Comparison of ENCODE assay signal across 8 cellular contexts in the genomic region with DNA sequence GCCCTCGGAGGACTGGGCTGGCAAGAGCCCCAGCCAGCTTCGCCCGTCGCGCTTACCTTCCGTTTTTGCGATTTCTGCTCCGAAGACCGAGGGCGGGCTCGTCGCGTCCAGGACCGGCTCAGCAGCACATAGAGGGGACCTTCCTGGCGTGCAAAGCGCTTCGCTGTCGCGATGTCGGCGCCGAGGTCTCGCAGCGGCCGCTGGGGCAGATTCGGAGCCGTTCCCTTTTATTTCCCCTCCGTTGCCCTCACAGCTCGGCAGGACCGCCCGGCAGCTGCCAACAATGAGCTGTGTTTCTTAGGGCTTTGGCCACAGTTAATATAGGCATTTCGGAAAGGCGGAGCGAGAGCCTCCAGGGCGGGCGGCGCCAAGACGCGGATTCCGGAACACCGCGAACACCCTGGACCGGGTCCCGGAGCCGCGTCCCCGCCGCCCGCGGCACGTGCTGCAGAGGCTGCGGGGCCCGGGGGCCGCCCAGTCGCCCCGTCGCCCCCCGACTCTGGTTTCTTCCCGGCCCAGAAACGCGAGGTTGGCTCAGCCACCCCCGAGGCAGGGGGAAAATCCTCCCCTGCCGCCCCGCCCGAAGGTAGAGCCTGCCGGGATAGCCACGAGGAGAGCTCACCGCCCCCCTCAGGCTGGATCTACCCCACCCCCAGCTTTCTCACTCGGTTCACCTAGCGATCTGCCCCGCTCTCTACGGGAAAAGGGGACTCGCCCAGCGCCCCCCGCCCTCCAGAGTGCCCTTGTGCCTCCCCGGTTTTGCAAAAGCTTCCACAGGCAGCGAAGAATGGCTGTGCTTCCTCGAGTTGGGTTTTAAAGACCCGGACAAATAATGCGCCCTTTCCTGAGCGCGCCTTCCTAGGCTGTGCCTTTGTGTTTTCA. TPM values are rescaled to one million over a fixed set of nuclear protein-coding genes. Genes with fewer than 3 reads are reported as not detected.
DNase-seq lines count a peak whose midpoint lies in the region; ATAC-seq and TF ChIP-seq lines count a peak whose summit lies in the region.

TSS of gene CITED2 (minus strand) at position 292 of the 882 bp plus-strand sequence. CDS start 704 bp downstream, outside the sequence.

- peak within 1 kb of the TSS; percentile 98 for H3K27ac ChIP-seq in right cardiac atrium (ENCODE audit: low read length)
- H3K27ac ChIP-seq in rectal smooth muscle tissue (ENCODE audit: low read depth, low read length) = peak within 1 kb of the TSS; percentile 93
- peak within 1 kb of the TSS; percentile 98 for H3K27ac ChIP-seq in vagina

- H3K36me3 ChIP-seq in rectal smooth muscle tissue (ENCODE audit: control insufficient read depth, insufficient read depth, low read length) = peaks cover 6% of the 10 kb centered on the region
- peaks cover 0 to 9% of the 10 kb centered on the region in 2 donors for H3K36me3 ChIP-seq in vagina

- H3K4me1 ChIP-seq in right cardiac atrium (ENCODE audit: control insufficient read depth, insufficient read depth, low read length) (no peaks in the 10 kb centered on the region), rectal smooth muscle tissue (ENCODE audit: control insufficient read depth, insufficient read depth, low read length) (peaks cover 16% of the 10 kb centered on the region), vagina (peaks cover 32% of the 10 kb centered on the region)

- under 1% methylated on average over 82 of the region's 82 CpGs for whole genome bisulfite sequencing in right cardiac atrium

- H3K4me3 ChIP-seq in right cardiac atrium (ENCODE audit: low read length) (peak within 1 kb of the TSS; percentile 85), rectal smooth muscle tissue (ENCODE audit: low read length) (peak within 1 kb of the TSS; percentile 83), vagina (peak within 1 kb of the TSS; percentile 62 to 97)

- DNase-seq in NCI-H1694 treated with DMSO at 0.1 percent for 48 hours (lab: John Stamatoyannopoulos, UW) = peak; percentile 80
- DNase-seq in anterior cingulate cortex (lab: John Stamatoyannopoulos, UW) = peak; percentile 62 to 95 (median 84)
- DNase-seq in right cardiac atrium = peak; percentile 93 to 98 (median 97)
- DNase-seq in vagina (ENCODE audit: extremely low spot score in 2 of 2) = peak in 1 of 2 donors; percentile 95

- peak within 1 kb of the TSS; percentile 91 for H3K9ac ChIP-seq in rectal smooth muscle tissue (ENCODE audit: low read length)

- TF ChIP-seq POLR2A in vagina (IDR thresholded peaks at IDR 0.05) = peak in 1 of 2 donors; percentile 96

- H3K27me3 ChIP-seq in right cardiac atrium (ENCODE audit: control insufficient read depth, insufficient read depth) (no peaks in the 10 kb centered on the region), rectal smooth muscle tissue (ENCODE audit: control insufficient read depth, insufficient read depth, low read length) (no peaks in the 10 kb centered on the region), vagina (no peaks in the 10 kb centered on the region)

- ATAC-seq in GM18498 (IDR thresholded peaks at IDR 0.05; ENCODE audit: unreplicated experiment) = peak; percentile 71
- peak; percentile 68 for ATAC-seq in HG02885 (IDR thresholded peaks at IDR 0.05; ENCODE audit: poor library complexity, unreplicated experiment)
- ATAC-seq in right cardiac atrium = peak; percentile 91 to 92

- intact Hi-C loops in T-helper 2 cell treated with Interferon-gamma antibody and Interleukin-4, amounts not matched to agents 100 ng/mL and 5 ng/mL, for 36 hours (cut with micrococcal nuclease) = loop anchor here (1.0 to 10.0 kb wide), 18 partner anchors 51 to 1550 kb away; partner anchors contain the start of genes ABRACL, CCDC28A and HECA
- intact Hi-C loops in right cardiac atrium (cut with DNase I) = loop anchor here in 3 of 4 donors (5.0 to 10.0 kb wide), 8 partner anchors 140 to 1070 kb away; no protein-coding TSS in a partner anchor
- intact Hi-C loops in vagina (cut with DNase I) = loop anchor here (2.0 to 10.0 kb wide), 2 partner anchors 160 to 386 kb away; no protein-coding TSS in a partner anchor

- TF ChIP-seq CTCF in vagina (IDR thresholded peaks at IDR 0.05) = peak in 1 of 3 experiments; percentile 34

- H3K9me3 ChIP-seq in right cardiac atrium (ENCODE audit: control insufficient read depth, low read length) (no peaks in the 10 kb centered on the region), vagina (no peaks in the 10 kb centered on the region)

RNA-seq across cellular contexts. Expression of gene CITED2, which starts in this region (rescaled TPM):
- 48.2 and 51.5 TPM in 2 replicates for total RNA-seq in T-helper 2 cell treated with Interferon-gamma antibody and Interleukin-4, amounts not matched to agents 100 ng/mL and 5 ng/mL, for 36 hours
- 100 to 1,000 TPM in 3 of 4 donors, 10 to 100 TPM in 1; 67.9 to 138 (median 113) TPM for total RNA-seq in right cardiac atrium
- polyA plus RNA-seq in right cardiac atrium = 35.7 TPM
- total RNA-seq in vagina = 132 TPM
